9 cellular contexts compared by ENCODE assay signal in genomic region chr6:162964703-162965140, GRCh38.
A peak's percentile ranks its signal among the peaks of the same experiment; 100 is the strongest.
DNase-seq lines count a peak whose midpoint lies in the region; ATAC-seq and TF ChIP-seq lines count a peak whose summit lies in the region.
"Had no signal": no experiment of that assay in that cellular context is flagged by ENCODE, and none has a peak within 500 bp of the region (broad histone marks: within the 10 kb centered on the region; RNA-seq: fewer than 3 reads in every experiment).

No MANE protein-coding gene starts in this region.

- H2BK5ac ChIP-seq in trophoblast cell (ENCODE audit: low read depth, low read length, poor library complexity), result no peak overlapping the region

- no peak overlapping the region for H3K4me2 ChIP-seq in trophoblast cell (ENCODE audit: low read length)

- H4K8ac ChIP-seq in trophoblast cell (ENCODE audit: low read depth, low read length), result no peak overlapping the region

- H3K4ac ChIP-seq in trophoblast cell (ENCODE audit: low read depth, low read length), result no peak overlapping the region

- H3K36me3 ChIP-seq in RWPE2 (ENCODE audit: low read depth) (no peaks in the 10 kb centered on the region), trophoblast cell (ENCODE audit: control insufficient read depth in 1 of 2, insufficient read depth in 2 of 2, low read length in 2 of 2) (no peaks in the 10 kb centered on the region)

- no peaks in the 10 kb centered on the region for H3K27me3 ChIP-seq in RWPE2 (ENCODE audit: insufficient read depth, poor library complexity, severe bottlenecking)
- no peaks in the 10 kb centered on the region for H3K27me3 ChIP-seq in trophoblast cell (ENCODE audit: insufficient read depth, low read length)

- H3K4me1 ChIP-seq in RWPE2 (ENCODE audit: insufficient read depth, poor library complexity, severe bottlenecking) (peaks cover 20% of the 10 kb centered on the region), trophoblast cell (ENCODE audit: control insufficient read depth in 1 of 2, insufficient read depth in 2 of 2, low read length in 2 of 2) (no peaks in the 10 kb centered on the region)

- H4K91ac ChIP-seq in trophoblast cell (ENCODE audit: low read depth, low read length), result no peak overlapping the region

- H3K4me3 ChIP-seq in RWPE2 (ENCODE audit: severe bottlenecking) (no peak overlapping the region), fibroblast of villous mesenchyme (ENCODE audit: low read depth, low read length) (no peak overlapping the region), trophoblast cell (ENCODE audit: low read depth, low read length) (no peak overlapping the region)

- no peak overlapping the region for H3K14ac ChIP-seq in trophoblast cell (ENCODE audit: low read length)

- H3K79me2 ChIP-seq in trophoblast cell (ENCODE audit: control insufficient read depth, insufficient read depth, low read length, poor library complexity), result no peaks in the 10 kb centered on the region

- no peak overlapping the region for H4K12ac ChIP-seq in trophoblast cell (ENCODE audit: low read depth, low read length)

- peak overlapping the region; percentile 64 for H3K27ac ChIP-seq in RWPE2 (ENCODE audit: poor library complexity, severe bottlenecking)
- H3K27ac ChIP-seq in trophoblast cell (ENCODE audit: low read depth, low read length), result no peak overlapping the region

- H3K18ac ChIP-seq in trophoblast cell (ENCODE audit: low read length), result no peak overlapping the region

- H2BK12ac ChIP-seq in trophoblast cell (ENCODE audit: low read length), result no peak overlapping the region

- no peak overlapping the region for H2AFZ ChIP-seq in trophoblast cell (ENCODE audit: insufficient read depth, low read length, poor library complexity)

- TF ChIP-seq CTCF in RWPE2 (IDR thresholded peaks at IDR 0.05; ENCODE audit: poor library complexity, severe bottlenecking) (no peak), fibroblast of villous mesenchyme (IDR thresholded peaks at IDR 0.05; ENCODE audit: insufficient read depth, low read depth, low read length) (no peak)

- H2AK5ac ChIP-seq in trophoblast cell (ENCODE audit: low read length), result no peak overlapping the region

- no peak overlapping the region for H2BK120ac ChIP-seq in trophoblast cell (ENCODE audit: insufficient read depth, low read length, poor library complexity)

- no peaks in the 10 kb centered on the region for H3K9me3 ChIP-seq in RWPE2 (ENCODE audit: severe bottlenecking)
- no peaks in the 10 kb centered on the region for H3K9me3 ChIP-seq in trophoblast cell (ENCODE audit: insufficient read depth, low read depth, low read length)

- H3K9ac ChIP-seq in trophoblast cell (ENCODE audit: low read length), result no peak overlapping the region

- DNase-seq in ELR (ENCODE audit: low read depth), result peak; percentile 99
- peak; percentile 78 for DNase-seq in RWPE2 (ENCODE audit: low spot score)
- DNase-seq in fibroblast of villous mesenchyme (ENCODE audit: low read depth), result peak; percentile 100
- peak; percentile 75 to 87 for DNase-seq in trophoblast cell
- DNase-seq in NCI-H1048 (lab: John Stamatoyannopoulos, UW), result no peak
- no peak for DNase-seq in GF-D8 (lab: John Stamatoyannopoulos, UW)
- DNase-seq: activated CD8-positive, alpha-beta memory T cell treated with anti-CD3 and anti-CD28 coated beads for 24 hours had no signal

- no peak overlapping the region for H3K23ac ChIP-seq in trophoblast cell (ENCODE audit: low read length)

- ATAC-seq in RWPE2 (ENCODE audit: low read depth) (peak; percentile 92), GM19351 (IDR thresholded peaks at IDR 0.05; ENCODE audit: unreplicated experiment) (no peak), HG02642 (IDR thresholded peaks at IDR 0.05; ENCODE audit: poor library complexity, unreplicated experiment) (no peak)

- no CpG with 5 or more reads among the region's 5 CpGs for WGBS in trophoblast cell (ENCODE audit: extremely low coverage, insufficient coverage, insufficient read length)

- H3K79me1 ChIP-seq in trophoblast cell (ENCODE audit: low read length), result no peaks in the 10 kb centered on the region

Comparison
In these comparisons a context has a peak if more than half of its experiments do, and no peak if none do; other contexts are left out.
1. DNase-seq: peak in ELR (single experiment), RWPE2 (single experiment), fibroblast of villous mesenchyme (single experiment) and trophoblast cell (2 of 2); none in NCI-H1048 (single experiment) and GF-D8 (single experiment).